ENCODE assay signal across 9 cellular contexts in the genomic region with DNA sequence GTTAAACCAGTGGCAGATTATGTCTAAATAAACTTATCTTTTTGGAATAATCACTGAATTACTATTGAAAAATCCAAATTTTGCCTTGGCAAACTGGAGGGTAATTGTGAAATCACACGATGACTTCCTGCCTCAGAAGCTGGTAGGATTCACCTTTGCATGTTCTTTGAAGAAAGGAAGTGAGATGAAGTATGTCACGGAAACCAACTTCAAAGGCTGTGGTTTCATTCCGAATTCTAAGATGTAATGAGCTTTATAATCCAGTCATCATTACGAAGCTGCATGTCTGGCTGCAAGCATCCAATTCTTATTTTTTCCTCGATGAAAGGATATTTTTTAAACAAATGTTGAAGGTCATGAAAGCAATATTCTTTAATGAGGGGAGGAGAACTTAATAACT. TPM values are rescaled to one million over a fixed set of nuclear protein-coding genes. Genes with fewer than 3 reads are reported as not detected.
A peak's percentile ranks its signal among the peaks of the same experiment; 100 is the strongest.
DNase-seq lines count a peak whose midpoint lies in the region; ATAC-seq and TF ChIP-seq lines count a peak whose summit lies in the region.
"Had no signal": no experiment of that assay in that cellular context is flagged by ENCODE, and none has a peak within 500 bp of the region (broad histone marks: within the 10 kb centered on the region; RNA-seq: fewer than 3 reads in every experiment).

No MANE protein-coding gene starts in this region.

- intact Hi-C loops in left ventricle myocardium inferior (cut with micrococcal nuclease), result no loop called here

- peak; percentile 88 for ATAC-seq in GM19043 (IDR thresholded peaks at IDR 0.05; ENCODE audit: low read depth, unreplicated experiment)
- ATAC-seq in HG02678 (IDR thresholded peaks at IDR 0.05; ENCODE audit: unreplicated experiment), result peak; percentile 98
- ATAC-seq in naive B cell (ENCODE audit: low read depth in 2 of 2), result peak; percentile 90 to 96

- H3K9me3 ChIP-seq in Peyer's patch, result no peaks in the 10 kb centered on the region
- H3K9me3 ChIP-seq in left ventricle myocardium inferior (replicated peaks), result no peaks in the 10 kb centered on the region

- H3K27me3 Mint-ChIP-seq in naive B cell, result no peaks in the 10 kb centered on the region

- H3K36me3 ChIP-seq in Peyer's patch (no peaks in the 10 kb centered on the region), left ventricle myocardium inferior (no peaks in the 10 kb centered on the region)

- H3K27me3 ChIP-seq in Peyer's patch (no peaks in the 10 kb centered on the region), left ventricle myocardium inferior (ENCODE audit: low read depth) (no peaks in the 10 kb centered on the region)

- peak overlapping the region; percentile 6 to 94 (median 59) for H3K27ac Mint-ChIP-seq in naive B cell

- DNase-seq in Peyer's patch (no peak), naive B cell (peak; percentile 22), NCI-H526 treated with DMSO at 0.1 percent for 48 hours (lab: John Stamatoyannopoulos, UW) (no peak), HUDEP-2 (lab: John Stamatoyannopoulos, UW; ENCODE audit: unreplicated experiment in 76 of 76) (no peak), cerebellar nuclear complex (lab: John Stamatoyannopoulos, UW) (no peak), left ventricle myocardium inferior (no peak)

- peaks cover 16 to 29% (median 24%) of the 10 kb centered on the region in 3 donors for H3K4me1 Mint-ChIP-seq in naive B cell

- peak overlapping the region in 6 of 8 donors; percentile 57 to 72 (median 66) for H3K4me3 Mint-ChIP-seq in naive B cell

- H3K4me1 ChIP-seq in Peyer's patch (no peaks in the 10 kb centered on the region), left ventricle myocardium inferior (no peaks in the 10 kb centered on the region)

- no peaks in the 10 kb centered on the region for H3K36me3 Mint-ChIP-seq in naive B cell

- H3K4me3 ChIP-seq in Peyer's patch (no peak overlapping the region), left ventricle myocardium inferior (no peak overlapping the region)

- H3K9me3 Mint-ChIP-seq in naive B cell, result peaks cover 0 to 3% (median 0%) of the 10 kb centered on the region in 7 donors

- H3K27ac ChIP-seq in Peyer's patch (peak overlapping the region; percentile 8 to 48 (median 34)), left ventricle myocardium inferior (replicated peaks) (no peak overlapping the region)

- no peak for TF ChIP-seq CTCF in Peyer's patch (IDR thresholded peaks at IDR 0.05)
- TF ChIP-seq CTCF in left ventricle myocardium inferior (IDR thresholded peaks at IDR 0.05; ENCODE audit: borderline replicate concordance), result no peak

- TF ChIP-seq POLR2A in Peyer's patch (IDR thresholded peaks at IDR 0.05), result no peak

RNA-seq across cellular contexts. Expression of a gene that starts 15.0 kb away (rescaled TPM):
- total RNA-seq in Peyer's patch (not detected), left ventricle myocardium inferior (not detected)
- 1 to 10 TPM in 3 of 6 donors, under 1 TPM in 3; 0.12 to 4.9 (median 1.4) TPM for polyA plus RNA-seq in naive B cell (ENCODE audit: low read depth in 6 of 6)
- total RNA-seq: myocyte had no signal
